Comparison of ENCODE assay signal across 2 cellular contexts in the genomic region with DNA sequence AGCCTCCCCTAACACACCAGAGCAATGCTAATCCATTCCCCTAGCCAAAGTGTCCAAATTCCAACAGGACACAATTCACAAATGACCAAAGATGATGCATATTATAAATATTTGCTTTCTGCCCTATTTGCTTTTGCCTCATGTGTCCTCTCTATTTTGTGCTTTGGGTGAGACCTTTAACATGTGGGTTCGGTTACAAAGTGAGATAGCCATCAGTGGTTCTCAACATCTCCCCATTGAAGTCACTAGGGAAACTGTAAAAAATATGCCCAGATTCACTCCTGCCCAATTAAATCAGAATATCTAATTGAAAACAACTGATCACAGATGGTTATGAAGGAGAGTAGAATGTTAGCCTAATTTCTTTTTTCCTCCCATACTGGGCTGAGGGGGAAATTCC.
TF ChIP-seq lines count a peak whose summit lies in the region.

No MANE protein-coding gene starts in this region.

TF ChIP-seq in SK-N-SH, 30 proteins besides CTCF, POLR2A, EP300 and RAD21 (continued from another document):
- TF ChIP-seq, protein P1, sequence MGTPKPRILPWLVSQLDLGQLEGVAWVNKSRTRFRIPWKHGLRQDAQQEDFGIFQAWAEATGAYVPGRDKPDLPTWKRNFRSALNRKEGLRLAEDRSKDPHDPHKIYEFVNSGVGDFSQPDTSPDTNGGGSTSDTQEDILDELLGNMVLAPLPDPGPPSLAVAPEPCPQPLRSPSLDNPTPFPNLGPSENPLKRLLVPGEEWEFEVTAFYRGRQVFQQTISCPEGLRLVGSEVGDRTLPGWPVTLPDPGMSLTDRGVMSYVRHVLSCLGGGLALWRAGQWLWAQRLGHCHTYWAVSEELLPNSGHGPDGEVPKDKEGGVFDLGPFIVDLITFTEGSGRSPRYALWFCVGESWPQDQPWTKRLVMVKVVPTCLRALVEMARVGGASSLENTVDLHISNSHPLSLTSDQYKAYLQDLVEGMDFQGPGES (IDR thresholded peaks at IDR 0.05; ENCODE audit: low read depth, low read length) = no peak
- TF ChIP-seq, protein P2, sequence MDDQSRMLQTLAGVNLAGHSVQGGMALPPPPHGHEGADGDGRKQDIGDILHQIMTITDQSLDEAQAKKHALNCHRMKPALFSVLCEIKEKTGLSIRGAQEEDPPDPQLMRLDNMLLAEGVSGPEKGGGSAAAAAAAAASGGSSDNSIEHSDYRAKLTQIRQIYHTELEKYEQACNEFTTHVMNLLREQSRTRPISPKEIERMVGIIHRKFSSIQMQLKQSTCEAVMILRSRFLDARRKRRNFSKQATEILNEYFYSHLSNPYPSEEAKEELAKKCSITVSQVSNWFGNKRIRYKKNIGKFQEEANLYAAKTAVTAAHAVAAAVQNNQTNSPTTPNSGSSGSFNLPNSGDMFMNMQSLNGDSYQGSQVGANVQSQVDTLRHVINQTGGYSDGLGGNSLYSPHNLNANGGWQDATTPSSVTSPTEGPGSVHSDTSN (IDR thresholded peaks at IDR 0.05) = no peak
TF ChIP-seq in SK-N-SH: peak in this region for 3.

TF ChIP-seq in HepG2, 621 proteins besides CTCF, POLR2A, EP300 and RAD21 (continued from another document and continues in another):
- TF ChIP-seq, protein P3, sequence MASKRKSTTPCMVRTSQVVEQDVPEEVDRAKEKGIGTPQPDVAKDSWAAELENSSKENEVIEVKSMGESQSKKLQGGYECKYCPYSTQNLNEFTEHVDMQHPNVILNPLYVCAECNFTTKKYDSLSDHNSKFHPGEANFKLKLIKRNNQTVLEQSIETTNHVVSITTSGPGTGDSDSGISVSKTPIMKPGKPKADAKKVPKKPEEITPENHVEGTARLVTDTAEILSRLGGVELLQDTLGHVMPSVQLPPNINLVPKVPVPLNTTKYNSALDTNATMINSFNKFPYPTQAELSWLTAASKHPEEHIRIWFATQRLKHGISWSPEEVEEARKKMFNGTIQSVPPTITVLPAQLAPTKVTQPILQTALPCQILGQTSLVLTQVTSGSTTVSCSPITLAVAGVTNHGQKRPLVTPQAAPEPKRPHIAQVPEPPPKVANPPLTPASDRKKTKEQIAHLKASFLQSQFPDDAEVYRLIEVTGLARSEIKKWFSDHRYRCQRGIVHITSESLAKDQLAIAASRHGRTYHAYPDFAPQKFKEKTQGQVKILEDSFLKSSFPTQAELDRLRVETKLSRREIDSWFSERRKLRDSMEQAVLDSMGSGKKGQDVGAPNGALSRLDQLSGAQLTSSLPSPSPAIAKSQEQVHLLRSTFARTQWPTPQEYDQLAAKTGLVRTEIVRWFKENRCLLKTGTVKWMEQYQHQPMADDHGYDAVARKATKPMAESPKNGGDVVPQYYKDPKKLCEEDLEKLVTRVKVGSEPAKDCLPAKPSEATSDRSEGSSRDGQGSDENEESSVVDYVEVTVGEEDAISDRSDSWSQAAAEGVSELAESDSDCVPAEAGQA (IDR thresholded peaks at IDR 0.05; ENCODE audit: low read depth) = no peak
- TF ChIP-seq, protein P3 (CRISPR knock-in tag; IDR thresholded peaks at IDR 0.05; ENCODE audit: borderline replicate concordance) = no peak
- TF ChIP-seq, protein P4, sequence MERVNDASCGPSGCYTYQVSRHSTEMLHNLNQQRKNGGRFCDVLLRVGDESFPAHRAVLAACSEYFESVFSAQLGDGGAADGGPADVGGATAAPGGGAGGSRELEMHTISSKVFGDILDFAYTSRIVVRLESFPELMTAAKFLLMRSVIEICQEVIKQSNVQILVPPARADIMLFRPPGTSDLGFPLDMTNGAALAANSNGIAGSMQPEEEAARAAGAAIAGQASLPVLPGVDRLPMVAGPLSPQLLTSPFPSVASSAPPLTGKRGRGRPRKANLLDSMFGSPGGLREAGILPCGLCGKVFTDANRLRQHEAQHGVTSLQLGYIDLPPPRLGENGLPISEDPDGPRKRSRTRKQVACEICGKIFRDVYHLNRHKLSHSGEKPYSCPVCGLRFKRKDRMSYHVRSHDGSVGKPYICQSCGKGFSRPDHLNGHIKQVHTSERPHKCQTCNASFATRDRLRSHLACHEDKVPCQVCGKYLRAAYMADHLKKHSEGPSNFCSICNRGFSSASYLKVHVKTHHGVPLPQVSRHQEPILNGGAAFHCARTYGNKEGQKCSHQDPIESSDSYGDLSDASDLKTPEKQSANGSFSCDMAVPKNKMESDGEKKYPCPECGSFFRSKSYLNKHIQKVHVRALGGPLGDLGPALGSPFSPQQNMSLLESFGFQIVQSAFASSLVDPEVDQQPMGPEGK (CRISPR knock-in tag; IDR thresholded peaks at IDR 0.05) = no peak
- TF ChIP-seq, protein P5, sequence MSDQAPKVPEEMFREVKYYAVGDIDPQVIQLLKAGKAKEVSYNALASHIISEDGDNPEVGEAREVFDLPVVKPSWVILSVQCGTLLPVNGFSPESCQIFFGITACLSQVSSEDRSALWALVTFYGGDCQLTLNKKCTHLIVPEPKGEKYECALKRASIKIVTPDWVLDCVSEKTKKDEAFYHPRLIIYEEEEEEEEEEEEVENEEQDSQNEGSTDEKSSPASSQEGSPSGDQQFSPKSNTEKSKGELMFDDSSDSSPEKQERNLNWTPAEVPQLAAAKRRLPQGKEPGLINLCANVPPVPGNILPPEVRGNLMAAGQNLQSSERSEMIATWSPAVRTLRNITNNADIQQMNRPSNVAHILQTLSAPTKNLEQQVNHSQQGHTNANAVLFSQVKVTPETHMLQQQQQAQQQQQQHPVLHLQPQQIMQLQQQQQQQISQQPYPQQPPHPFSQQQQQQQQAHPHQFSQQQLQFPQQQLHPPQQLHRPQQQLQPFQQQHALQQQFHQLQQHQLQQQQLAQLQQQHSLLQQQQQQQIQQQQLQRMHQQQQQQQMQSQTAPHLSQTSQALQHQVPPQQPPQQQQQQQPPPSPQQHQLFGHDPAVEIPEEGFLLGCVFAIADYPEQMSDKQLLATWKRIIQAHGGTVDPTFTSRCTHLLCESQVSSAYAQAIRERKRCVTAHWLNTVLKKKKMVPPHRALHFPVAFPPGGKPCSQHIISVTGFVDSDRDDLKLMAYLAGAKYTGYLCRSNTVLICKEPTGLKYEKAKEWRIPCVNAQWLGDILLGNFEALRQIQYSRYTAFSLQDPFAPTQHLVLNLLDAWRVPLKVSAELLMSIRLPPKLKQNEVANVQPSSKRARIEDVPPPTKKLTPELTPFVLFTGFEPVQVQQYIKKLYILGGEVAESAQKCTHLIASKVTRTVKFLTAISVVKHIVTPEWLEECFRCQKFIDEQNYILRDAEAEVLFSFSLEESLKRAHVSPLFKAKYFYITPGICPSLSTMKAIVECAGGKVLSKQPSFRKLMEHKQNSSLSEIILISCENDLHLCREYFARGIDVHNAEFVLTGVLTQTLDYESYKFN (CRISPR knock-in tag; conservative IDR thresholded peaks at IDR 0.05) = peak; percentile 59
- TF ChIP-seq, protein P6, sequence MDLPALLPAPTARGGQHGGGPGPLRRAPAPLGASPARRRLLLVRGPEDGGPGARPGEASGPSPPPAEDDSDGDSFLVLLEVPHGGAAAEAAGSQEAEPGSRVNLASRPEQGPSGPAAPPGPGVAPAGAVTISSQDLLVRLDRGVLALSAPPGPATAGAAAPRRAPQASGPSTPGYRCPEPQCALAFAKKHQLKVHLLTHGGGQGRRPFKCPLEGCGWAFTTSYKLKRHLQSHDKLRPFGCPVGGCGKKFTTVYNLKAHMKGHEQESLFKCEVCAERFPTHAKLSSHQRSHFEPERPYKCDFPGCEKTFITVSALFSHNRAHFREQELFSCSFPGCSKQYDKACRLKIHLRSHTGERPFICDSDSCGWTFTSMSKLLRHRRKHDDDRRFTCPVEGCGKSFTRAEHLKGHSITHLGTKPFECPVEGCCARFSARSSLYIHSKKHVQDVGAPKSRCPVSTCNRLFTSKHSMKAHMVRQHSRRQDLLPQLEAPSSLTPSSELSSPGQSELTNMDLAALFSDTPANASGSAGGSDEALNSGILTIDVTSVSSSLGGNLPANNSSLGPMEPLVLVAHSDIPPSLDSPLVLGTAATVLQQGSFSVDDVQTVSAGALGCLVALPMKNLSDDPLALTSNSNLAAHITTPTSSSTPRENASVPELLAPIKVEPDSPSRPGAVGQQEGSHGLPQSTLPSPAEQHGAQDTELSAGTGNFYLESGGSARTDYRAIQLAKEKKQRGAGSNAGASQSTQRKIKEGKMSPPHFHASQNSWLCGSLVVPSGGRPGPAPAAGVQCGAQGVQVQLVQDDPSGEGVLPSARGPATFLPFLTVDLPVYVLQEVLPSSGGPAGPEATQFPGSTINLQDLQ (CRISPR knock-in tag; IDR thresholded peaks at IDR 0.05) = no peak
- TF ChIP-seq STAT5B (CRISPR knock-in tag; IDR thresholded peaks at IDR 0.05) = no peak
- TF ChIP-seq SP5 (CRISPR knock-in tag; IDR thresholded peaks at IDR 0.05; ENCODE audit: borderline replicate concordance, low read depth) = no peak
- TF ChIP-seq, protein P7, sequence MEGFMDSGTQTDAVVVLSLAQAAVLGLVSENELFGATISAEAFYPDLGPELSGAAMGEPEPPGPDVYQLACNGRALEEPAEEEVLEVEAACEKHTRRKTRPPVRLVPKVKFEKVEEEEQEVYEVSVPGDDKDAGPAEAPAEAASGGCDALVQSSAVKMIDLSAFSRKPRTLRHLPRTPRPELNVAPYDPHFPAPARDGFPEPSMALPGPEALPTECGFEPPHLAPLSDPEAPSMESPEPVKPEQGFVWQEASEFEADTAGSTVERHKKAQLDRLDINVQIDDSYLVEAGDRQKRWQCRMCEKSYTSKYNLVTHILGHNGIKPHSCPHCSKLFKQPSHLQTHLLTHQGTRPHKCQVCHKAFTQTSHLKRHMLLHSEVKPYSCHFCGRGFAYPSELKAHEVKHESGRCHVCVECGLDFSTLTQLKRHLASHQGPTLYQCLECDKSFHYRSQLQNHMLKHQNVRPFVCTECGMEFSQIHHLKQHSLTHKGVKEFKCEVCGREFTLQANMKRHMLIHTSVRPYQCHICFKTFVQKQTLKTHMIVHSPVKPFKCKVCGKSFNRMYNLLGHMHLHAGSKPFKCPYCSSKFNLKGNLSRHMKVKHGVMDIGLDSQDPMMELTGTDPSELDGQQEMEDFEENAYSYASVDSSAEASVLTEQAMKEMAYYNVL (CRISPR knock-in tag; IDR thresholded peaks at IDR 0.05; ENCODE audit: borderline replicate concordance) = no peak
- TF ChIP-seq ZKSCAN8 (CRISPR knock-in tag; IDR thresholded peaks at IDR 0.05; ENCODE audit: borderline replicate concordance) = no peak
- no peak for TF ChIP-seq ZNF569 (CRISPR knock-in tag; IDR thresholded peaks at IDR 0.05; ENCODE audit: borderline replicate concordance)
- 0 out of 2 replicates have a peak, but pooled peaks have one; percentile 46 for TF ChIP-seq NR2F2 (IDR thresholded peaks at IDR 0.05; ENCODE audit: borderline replicate concordance, low read depth)
- peak; percentile 29; the same call in 1 of the 2 replicates for TF ChIP-seq FOSL2 (CRISPR knock-in tag; IDR thresholded peaks at IDR 0.05)
- TF ChIP-seq DNMT3B (CRISPR knock-in tag; conservative IDR thresholded peaks at IDR 0.05) = no peak
- TF ChIP-seq, protein P8, sequence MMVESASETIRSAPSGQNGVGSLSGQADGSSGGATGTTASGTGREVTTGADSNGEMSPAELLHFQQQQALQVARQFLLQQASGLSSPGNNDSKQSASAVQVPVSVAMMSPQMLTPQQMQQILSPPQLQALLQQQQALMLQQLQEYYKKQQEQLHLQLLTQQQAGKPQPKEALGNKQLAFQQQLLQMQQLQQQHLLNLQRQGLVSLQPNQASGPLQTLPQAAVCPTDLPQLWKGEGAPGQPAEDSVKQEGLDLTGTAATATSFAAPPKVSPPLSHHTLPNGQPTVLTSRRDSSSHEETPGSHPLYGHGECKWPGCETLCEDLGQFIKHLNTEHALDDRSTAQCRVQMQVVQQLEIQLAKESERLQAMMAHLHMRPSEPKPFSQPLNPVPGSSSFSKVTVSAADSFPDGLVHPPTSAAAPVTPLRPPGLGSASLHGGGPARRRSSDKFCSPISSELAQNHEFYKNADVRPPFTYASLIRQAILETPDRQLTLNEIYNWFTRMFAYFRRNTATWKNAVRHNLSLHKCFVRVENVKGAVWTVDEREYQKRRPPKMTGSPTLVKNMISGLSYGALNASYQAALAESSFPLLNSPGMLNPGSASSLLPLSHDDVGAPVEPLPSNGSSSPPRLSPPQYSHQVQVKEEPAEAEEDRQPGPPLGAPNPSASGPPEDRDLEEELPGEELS (CRISPR knock-in tag; IDR thresholded peaks at IDR 0.05) = no peak
- TF ChIP-seq, protein P9, sequence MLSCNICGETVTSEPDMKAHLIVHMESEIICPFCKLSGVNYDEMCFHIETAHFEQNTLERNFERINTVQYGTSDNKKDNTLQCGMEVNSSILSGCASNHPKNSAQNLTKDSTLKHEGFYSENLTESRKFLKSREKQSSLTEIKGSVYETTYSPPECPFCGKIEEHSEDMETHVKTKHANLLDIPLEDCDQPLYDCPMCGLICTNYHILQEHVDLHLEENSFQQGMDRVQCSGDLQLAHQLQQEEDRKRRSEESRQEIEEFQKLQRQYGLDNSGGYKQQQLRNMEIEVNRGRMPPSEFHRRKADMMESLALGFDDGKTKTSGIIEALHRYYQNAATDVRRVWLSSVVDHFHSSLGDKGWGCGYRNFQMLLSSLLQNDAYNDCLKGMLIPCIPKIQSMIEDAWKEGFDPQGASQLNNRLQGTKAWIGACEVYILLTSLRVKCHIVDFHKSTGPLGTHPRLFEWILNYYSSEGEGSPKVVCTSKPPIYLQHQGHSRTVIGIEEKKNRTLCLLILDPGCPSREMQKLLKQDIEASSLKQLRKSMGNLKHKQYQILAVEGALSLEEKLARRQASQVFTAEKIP (CRISPR knock-in tag; IDR thresholded peaks at IDR 0.05; ENCODE audit: borderline replicate concordance) = no peak
- TF ChIP-seq SOX13 (IDR thresholded peaks at IDR 0.05) = no peak
- TF ChIP-seq SOX13 (CRISPR knock-in tag; conservative IDR thresholded peaks at IDR 0.05 in 1 of 2, IDR thresholded peaks at IDR 0.05 in 1 of 2) = 0 out of 4 replicates have a peak, but pooled peaks of 1 of the 2 experiments have one; percentile 11
